Comparison of ENCODE assay signal across 8 cellular contexts in genomic region chr18:33440011-33440383, GRCh38. TPM values are rescaled to one million over a fixed set of nuclear protein-coding genes. Genes with fewer than 3 reads are reported as not detected.
A peak's percentile ranks its signal among the peaks of the same experiment; 100 is the strongest.
DNase-seq lines count a peak whose midpoint lies in the region; ATAC-seq and TF ChIP-seq lines count a peak whose summit lies in the region.
"Had no signal": no experiment of that assay in that cellular context is flagged by ENCODE, and none has a peak within 500 bp of the region (broad histone marks: within the 10 kb centered on the region; RNA-seq: fewer than 3 reads in every experiment).

No MANE protein-coding gene starts in this region.

- no peaks in the 10 kb centered on the region for H3K4me1 ChIP-seq in foreskin keratinocyte

- ATAC-seq in foreskin keratinocyte = peak; percentile 81
- no peak for ATAC-seq in activated naive CD8-positive, alpha-beta T cell treated with anti-CD3 and anti-CD28 coated beads, Interleukin-2, amount 50 U/mL, for 24 hours

- no peak overlapping the region for H3K4me3 Mint-ChIP-seq in activated naive CD8-positive, alpha-beta T cell treated with anti-CD3 and anti-CD28 coated beads, Interleukin-2, amount 50 U/mL, for 24 hours

- H3K27ac ChIP-seq in foreskin keratinocyte = no peak overlapping the region

- TF ChIP-seq CTCF in foreskin keratinocyte (conservative IDR thresholded peaks at IDR 0.05) = peak; percentile 42

- peak; percentile 24 for DNase-seq in HuH-7 (ENCODE audit: low spot score)
- peak; percentile 49 for DNase-seq in SHP77 treated with DMSO at 0.1 percent for 48 hours (lab: John Stamatoyannopoulos, UW)
- DNase-seq in foreskin keratinocyte = peak in 1 of 2 donors; percentile 10
- DNase-seq in non-pigmented ciliary epithelial cell (ENCODE audit: low read depth) = peak; percentile 31
- DNase-seq in activated naive CD8-positive, alpha-beta T cell treated with anti-CD3 and anti-CD28 coated beads, Interleukin-2, amount 50 U/mL, for 24 hours = no peak
- no peak for DNase-seq in cerebellar nuclear complex (lab: John Stamatoyannopoulos, UW)
- DNase-seq in cerebellum (ENCODE audit: low spot score) = no peak

- H3K36me3 Mint-ChIP-seq in activated naive CD8-positive, alpha-beta T cell treated with anti-CD3 and anti-CD28 coated beads, Interleukin-2, amount 50 U/mL, for 24 hours (ENCODE audit: low read depth) = no peaks in the 10 kb centered on the region

- peaks cover 2% of the 10 kb centered on the region for H3K4me1 Mint-ChIP-seq in activated naive CD8-positive, alpha-beta T cell treated with anti-CD3 and anti-CD28 coated beads, Interleukin-2, amount 50 U/mL, for 24 hours

- peaks cover 15% of the 10 kb centered on the region for H3K9me3 Mint-ChIP-seq in activated naive CD8-positive, alpha-beta T cell treated with anti-CD3 and anti-CD28 coated beads, Interleukin-2, amount 50 U/mL, for 24 hours

- H3K27me3 Mint-ChIP-seq in activated naive CD8-positive, alpha-beta T cell treated with anti-CD3 and anti-CD28 coated beads, Interleukin-2, amount 50 U/mL, for 24 hours = peaks cover 29% of the 10 kb centered on the region

- H3K27ac Mint-ChIP-seq in activated naive CD8-positive, alpha-beta T cell treated with anti-CD3 and anti-CD28 coated beads, Interleukin-2, amount 50 U/mL, for 24 hours = no peak overlapping the region

- H3K27me3 ChIP-seq in foreskin keratinocyte = peaks cover 28% of the 10 kb centered on the region

RNA-seq across cellular contexts. Expression of gene CCDC178, which starts 0.5 kb away (rescaled TPM):
- total RNA-seq in foreskin keratinocyte (not detected in 2 replicates), cerebellum (1.2 TPM)
- not detected in 2 replicates for polyA plus RNA-seq in foreskin keratinocyte
- total RNA-seq: T-helper 2 cell treated with Interferon-gamma antibody and Interleukin-4, amounts not matched to agents 100 ng/mL and 5 ng/mL, for 36 hours had no signal

Comparison
In these comparisons a context has a peak if more than half of its experiments do, and no peak if none do; other contexts are left out.
1. DNase-seq: peak in HuH-7 (single experiment), SHP77 treated with DMSO at 0.1 percent for 48 hours (single experiment) and non-pigmented ciliary epithelial cell (single experiment); none in activated naive CD8-positive, alpha-beta T cell treated with anti-CD3 and anti-CD28 coated beads, Interleukin-2, amount 50 U/mL, for 24 hours (single experiment), cerebellar nuclear complex (0 of 2) and cerebellum (single experiment).